In genomic region chr9:122949696-122950095, GRCh38 we compare ENCODE assay signal across 29 cellular contexts. TPM values are rescaled to one million over a fixed set of nuclear protein-coding genes. Genes with fewer than 3 reads are reported as not detected.
DNase-seq lines count a peak whose midpoint lies in the region; ATAC-seq, FAIRE-seq and TF ChIP-seq lines count a peak whose summit lies in the region.
"Had no signal": no experiment of that assay in that cellular context is flagged by ENCODE, and none has a peak within 500 bp of the region (broad histone marks: within the 10 kb centered on the region; RNA-seq: fewer than 3 reads in every experiment).

No MANE protein-coding gene starts in this region.

- H3K4me3 Mint-ChIP-seq in T-helper 17 cell (peak overlapping the region; percentile 52), osteocyte (ENCODE audit: unreplicated experiment) (no peak overlapping the region)
- H3K4me3 Mint-ChIP-seq: activated B cell treated with CpG ODN at 0.5 μM for 24 hours; activated T-helper 1 cell treated with anti-CD3 and anti-CD28 coated beads, Interleukin-12 subunit alpha, Interleukin-12 subunit beta, Interleukin-2, Interleukin-4 antibody, amounts not matched to agents 30 ng/mL and 10 ng/mL and 1 ng/mL, durations not matched to agents 14 hours and 24 hours and 36 hours; dendritic cell treated with granulocyte-macrophage colony-stimulating factor and Interleukin-4, amounts not matched to agents 40 ng/mL and 50 ng/mL, for 4 days; naive thymus-derived CD8-positive, alpha-beta T cell had no signal

- DNase-seq in HAP-1 (ENCODE audit: low spot score in 2 of 2) = peak; percentile 53 to 66
- no peak for DNase-seq in T-helper 17 cell
- DNase-seq in endothelial cell of umbilical vein (ENCODE audit: low read depth, low spot score) = peak; percentile 86
- DNase-seq in osteocyte (ENCODE audit: extremely low spot score, unreplicated experiment) = no peak
- no peak for DNase-seq in NCI-H345 (lab: John Stamatoyannopoulos, UW)
- DNase-seq in posterior vena cava (ENCODE audit: low spot score) = no peak
- DNase-seq: activated B cell treated with CpG ODN at 0.5 μM for 24 hours; activated CD4-positive, alpha-beta T cell treated with anti-CD3 and anti-CD28 coated beads, Interleukin-2, amount 50 U/mL, for 4 hours; activated naive CD4-positive, alpha-beta T cell treated with anti-CD3 and anti-CD28 coated beads, Interleukin-2, amount 50 U/mL, for 16 hours; COR-L47; DMS53; GDM1; naive thymus-derived CD8-positive, alpha-beta T cell; NCI-H187; NCI-H526 treated with DMSO at 0.1 percent for 48 hours; Peyer's patch; SHP77 treated with DMSO at 0.1 percent for 48 hours; stimulated activated CD4-positive, alpha-beta T cell treated with anti-CD3 and anti-CD28 coated beads, Interleukin-2, amount 100 ng/mL, for 24 hours; stomach; T1000 had no signal

- H4K20me1 ChIP-seq in endothelial cell of umbilical vein (replicated peaks; ENCODE audit: control insufficient read depth, extremely low read depth, insufficient read depth, low read length) = peaks cover 5% of the 10 kb centered on the region

- H3K9me3 ChIP-seq in HAP-1 (no peaks in the 10 kb centered on the region), T-helper 17 cell (ENCODE audit: control insufficient read depth, low read length, poor library complexity, severe bottlenecking) (no peaks in the 10 kb centered on the region), endothelial cell of umbilical vein (replicated peaks; ENCODE audit: control insufficient read depth, insufficient read depth, low read length) (no peaks in the 10 kb centered on the region)
- H3K9me3 ChIP-seq: gastroesophageal sphincter, Peyer's patch, stomach, tibial nerve had no signal

- H3K4me1 Mint-ChIP-seq in T-helper 17 cell = peaks cover 32% of the 10 kb centered on the region
- peaks cover 65% of the 10 kb centered on the region for H3K4me1 Mint-ChIP-seq in osteocyte (ENCODE audit: unreplicated experiment)

- BruUV-seq in endothelial cell of umbilical vein (replicated peaks; lab: Mats Ljungman, UMichigan) = no TSS peak

- no peaks in the 10 kb centered on the region for H3K9me1 ChIP-seq in endothelial cell of umbilical vein (replicated peaks; ENCODE audit: control insufficient read depth, extremely low read depth, insufficient read depth, low read length)

- dilution Hi-C loops in endothelial cell of umbilical vein (cut with MboI; ENCODE audit: extremely low pct_ligation_motif_present, low sequenced_read_pairs) = no loop called here

- no peak overlapping the region for H3K4me3 ChIP-seq in HAP-1
- H3K4me3 ChIP-seq in endothelial cell of umbilical vein (replicated peaks in 1 of 3; ENCODE audit: insufficient read depth in 1 of 3, low read depth in 1 of 3, low read length in 3 of 3) = no peak overlapping the region
- H3K4me3 ChIP-seq: BLaER1 treated with 17β-estradiol and CSF1 and Interleukin-3, amounts not matched to agents 10 nM and 100 nM; gastroesophageal sphincter; Peyer's patch; smooth muscle cell; stomach; tibial nerve had no signal

- ATAC-seq in T-helper 17 cell (no peak), HG02885 (IDR thresholded peaks at IDR 0.05; ENCODE audit: poor library complexity, unreplicated experiment) (no peak)
- ATAC-seq: gastroesophageal sphincter; naive thymus-derived CD8-positive, alpha-beta T cell had no signal

- TF ChIP-seq POLR2A in endothelial cell of umbilical vein (IDR thresholded peaks at IDR 0.05; ENCODE audit: low read depth, low read length) = no peak

- peaks cover 52% of the 10 kb centered on the region for H3K4me1 ChIP-seq in HAP-1
- H3K4me1 ChIP-seq in endothelial cell of umbilical vein (ENCODE audit: control insufficient read depth, extremely low read depth, insufficient read depth, low read length) = peaks cover 27% of the 10 kb centered on the region

- H3K27ac ChIP-seq in endothelial cell of umbilical vein (ENCODE audit: insufficient read depth, low read depth, low read length) = no peak overlapping the region
- H3K27ac ChIP-seq: BLaER1 treated with 17β-estradiol and CSF1 and Interleukin-3, amounts not matched to agents 10 nM and 100 nM; gastroesophageal sphincter; Peyer's patch; stomach had no signal

- H3K27me3 ChIP-seq in HAP-1 (ENCODE audit: low read depth) = no peaks in the 10 kb centered on the region
- no peaks in the 10 kb centered on the region for H3K27me3 ChIP-seq in endothelial cell of umbilical vein (ENCODE audit: control insufficient read depth in 2 of 2, insufficient read depth in 2 of 2, low read length in 2 of 2)
- H3K27me3 ChIP-seq: BLaER1 treated with 17β-estradiol and CSF1 and Interleukin-3, amounts not matched to agents 10 nM and 100 nM; gastroesophageal sphincter; Peyer's patch; stomach; tibial nerve had no signal

- CTCF ChIA-PET in endothelial cell of umbilical vein (lab: Charles Lee) = no interaction called here

- intact Hi-C loops in endothelial cell of umbilical vein (cut with micrococcal nuclease) = no loop called here
- intact Hi-C loops in posterior vena cava (cut with DNase I) = no loop called here

- H3K27me3 Mint-ChIP-seq in T-helper 17 cell = no peaks in the 10 kb centered on the region
- no peaks in the 10 kb centered on the region for H3K27me3 Mint-ChIP-seq in osteocyte (ENCODE audit: unreplicated experiment)
- H3K27me3 Mint-ChIP-seq: activated B cell treated with CpG ODN at 0.5 μM for 24 hours; dendritic cell treated with granulocyte-macrophage colony-stimulating factor and Interleukin-4, amounts not matched to agents 40 ng/mL and 50 ng/mL, for 4 days; naive thymus-derived CD8-positive, alpha-beta T cell had no signal

- H3K9ac ChIP-seq in endothelial cell of umbilical vein (replicated peaks; ENCODE audit: extremely low read depth, insufficient read depth, low read length) = no peak overlapping the region
- H3K9ac ChIP-seq: BLaER1 treated with 17β-estradiol and CSF1 and Interleukin-3, amounts not matched to agents 10 nM and 100 nM had no signal

- TF ChIP-seq CTCF in endothelial cell of umbilical vein (IDR thresholded peaks at IDR 0.05; ENCODE audit: extremely low read depth in 1 of 2, insufficient read depth in 1 of 2, low read depth in 1 of 2, low read length in 2 of 2) = no peak
- TF ChIP-seq CTCF in osteocyte (IDR thresholded peaks at IDR 0.05) = no peak

- FAIRE-seq in endothelial cell of umbilical vein (lab: Jason Lieb, UNC) = no peak
- FAIRE-seq: bronchial epithelial cell, keratinocyte had no signal

- no peak overlapping the region for H3K4me2 ChIP-seq in endothelial cell of umbilical vein (ENCODE audit: insufficient read depth, low read length)
- H3K4me2 ChIP-seq: smooth muscle cell had no signal

- peaks cover 3% of the 10 kb centered on the region for H3K36me3 Mint-ChIP-seq in T-helper 17 cell (ENCODE audit: low read depth)
- peaks cover 1% of the 10 kb centered on the region for H3K36me3 Mint-ChIP-seq in osteocyte (ENCODE audit: unreplicated experiment)

- H3K27ac Mint-ChIP-seq in T-helper 17 cell (no peak overlapping the region), osteocyte (ENCODE audit: unreplicated experiment) (peak overlapping the region; percentile 28)
- H3K27ac Mint-ChIP-seq: activated B cell treated with CpG ODN at 0.5 μM for 24 hours; activated T-helper 1 cell treated with anti-CD3 and anti-CD28 coated beads, Interleukin-12 subunit alpha, Interleukin-12 subunit beta, Interleukin-2, Interleukin-4 antibody, amounts not matched to agents 30 ng/mL and 10 ng/mL and 1 ng/mL, durations not matched to agents 14 hours and 24 hours and 36 hours; dendritic cell treated with granulocyte-macrophage colony-stimulating factor and Interleukin-4, amounts not matched to agents 40 ng/mL and 50 ng/mL, for 4 days; naive thymus-derived CD8-positive, alpha-beta T cell had no signal

- POLR2A ChIA-PET in endothelial cell of umbilical vein (lab: Charles Lee) = no interaction called here

- H3K79me2 ChIP-seq in endothelial cell of umbilical vein (ENCODE audit: control insufficient read depth, insufficient read depth, low read length) = peaks cover 47% of the 10 kb centered on the region

- in situ Hi-C loops in HAP-1 (cut with MboI; ENCODE audit: low sequenced_read_pairs) = no loop called here

- no peaks in the 10 kb centered on the region for H3K9me3 Mint-ChIP-seq in osteocyte (ENCODE audit: unreplicated experiment)
- H3K9me3 Mint-ChIP-seq: activated B cell treated with CpG ODN at 0.5 μM for 24 hours; activated T-helper 1 cell treated with anti-CD3 and anti-CD28 coated beads, Interleukin-12 subunit alpha, Interleukin-12 subunit beta, Interleukin-2, Interleukin-4 antibody, amounts not matched to agents 30 ng/mL and 10 ng/mL and 1 ng/mL, durations not matched to agents 14 hours and 24 hours and 36 hours; dendritic cell treated with granulocyte-macrophage colony-stimulating factor and Interleukin-4, amounts not matched to agents 40 ng/mL and 50 ng/mL, for 4 days; naive thymus-derived CD8-positive, alpha-beta T cell had no signal

- H3K36me3 ChIP-seq in HAP-1 (replicated peaks) (no peaks in the 10 kb centered on the region), endothelial cell of umbilical vein (ENCODE audit: control insufficient read depth in 2 of 2, extremely low read depth in 1 of 2, insufficient read depth in 2 of 2, low read length in 2 of 2) (no peaks in the 10 kb centered on the region)
- H3K36me3 ChIP-seq: gastroesophageal sphincter, Peyer's patch, stomach, tibial nerve had no signal

- no peak overlapping the region for H2AFZ ChIP-seq in endothelial cell of umbilical vein (ENCODE audit: low read depth, low read length)

RNA-seq across cellular contexts. Expression of gene RABGAP1, which starts 8.9 kb away (rescaled TPM):
- total RNA-seq in T-helper 17 cell = 10 to 100 TPM; 33.8 to 36.7 TPM
- 43.1 and 53.6 TPM in 2 replicates for total RNA-seq in endothelial cell of umbilical vein
- 17.8 and 19.0 TPM in 2 replicates for polyA plus RNA-seq in endothelial cell of umbilical vein
- 19.2 and 19.8 TPM in 2 replicates for polyA plus RNA-seq in endothelial cell of umbilical vein (2011; cell fraction: cytosol; rRNA removed)
- 49.3 and 51.3 TPM in 2 replicates for polyA plus RNA-seq in endothelial cell of umbilical vein (2011; cell fraction: nucleus; rRNA removed)
- polyA plus RNA-seq in endothelial cell of umbilical vein (2012) = 24.8 and 27.5 TPM in 2 replicates
- 70.9 and 75.5 TPM in 2 replicates for polyA minus RNA-seq in endothelial cell of umbilical vein
- polyA minus RNA-seq in endothelial cell of umbilical vein (2011; cell fraction: cytosol; rRNA and poly(A)+ RNA removed) = 27.9 TPM
- 133 and 183 TPM in 2 replicates for polyA minus RNA-seq in endothelial cell of umbilical vein (2011; cell fraction: nucleus; rRNA and poly(A)+ RNA removed)
- total RNA-seq in osteocyte = 88.4 and 92.9 TPM in 2 replicates
- total RNA-seq in posterior vena cava = 10 to 100 TPM; 64.1 to 75.4 TPM

RNA-seq across cellular contexts. Expression of gene ZBTB26, which starts 18.4 kb away (rescaled TPM):
- total RNA-seq in T-helper 17 cell (1 to 10 TPM; 6.9 to 7.2 TPM), endothelial cell of umbilical vein (4.8 and 5.0 TPM in 2 replicates), osteocyte (8.6 and 9.0 TPM in 2 replicates), posterior vena cava (1 to 10 TPM; 5.4 to 5.8 TPM)
- polyA plus RNA-seq in endothelial cell of umbilical vein = 1.8 and 2.6 TPM in 2 replicates
- polyA plus RNA-seq in endothelial cell of umbilical vein (2011; cell fraction: cytosol; rRNA removed) = 2.4 and 2.7 TPM in 2 replicates
- 8.0 and 11.0 TPM in 2 replicates for polyA plus RNA-seq in endothelial cell of umbilical vein (2011; cell fraction: nucleus; rRNA removed)
- 3.0 and 3.3 TPM in 2 replicates for polyA plus RNA-seq in endothelial cell of umbilical vein (2012)
- polyA minus RNA-seq in endothelial cell of umbilical vein = 3.7 and 5.3 TPM in 2 replicates
- 4.7 TPM for polyA minus RNA-seq in endothelial cell of umbilical vein (2011; cell fraction: cytosol; rRNA and poly(A)+ RNA removed)
- 5.2 and 7.6 TPM in 2 replicates for polyA minus RNA-seq in endothelial cell of umbilical vein (2011; cell fraction: nucleus; rRNA and poly(A)+ RNA removed)

RNA-seq across cellular contexts. Expression of gene ZBTB6, which starts 36.6 kb away (rescaled TPM):
- 1 to 10 TPM; 3.7 to 4.7 TPM for total RNA-seq in T-helper 17 cell
- 5.5 and 6.5 TPM in 2 replicates for total RNA-seq in endothelial cell of umbilical vein
- polyA plus RNA-seq in endothelial cell of umbilical vein = 1.0 and 1.6 TPM in 2 replicates
- polyA plus RNA-seq in endothelial cell of umbilical vein (2011; cell fraction: cytosol; rRNA removed) = 1.7 and 1.9 TPM in 2 replicates
- 1.7 and 2.1 TPM in 2 replicates for polyA plus RNA-seq in endothelial cell of umbilical vein (2011; cell fraction: nucleus; rRNA removed)
- 3.4 and 3.7 TPM in 2 replicates for polyA plus RNA-seq in endothelial cell of umbilical vein (2012)
- 5.8 and 6.7 TPM in 2 replicates for polyA minus RNA-seq in endothelial cell of umbilical vein
- 8.6 TPM for polyA minus RNA-seq in endothelial cell of umbilical vein (2011; cell fraction: cytosol; rRNA and poly(A)+ RNA removed)
- polyA minus RNA-seq in endothelial cell of umbilical vein (2011; cell fraction: nucleus; rRNA and poly(A)+ RNA removed) = 5.2 and 7.8 TPM in 2 replicates
- total RNA-seq in osteocyte = 7.6 and 9.1 TPM in 2 replicates
- 1 to 10 TPM; 7.7 to 9.0 TPM for total RNA-seq in posterior vena cava

RNA-seq across cellular contexts. Expression of gene RC3H2, which starts 44.5 kb away (rescaled TPM):
- 10 to 100 TPM; 51.5 to 69.6 TPM for total RNA-seq in T-helper 17 cell
- 57.3 and 63.0 TPM in 2 replicates for total RNA-seq in endothelial cell of umbilical vein
- 22.4 and 25.3 TPM in 2 replicates for polyA plus RNA-seq in endothelial cell of umbilical vein
- polyA plus RNA-seq in endothelial cell of umbilical vein (2011; cell fraction: cytosol; rRNA removed) = 22.2 and 24.8 TPM in 2 replicates
- 53.6 and 59.9 TPM in 2 replicates for polyA plus RNA-seq in endothelial cell of umbilical vein (2011; cell fraction: nucleus; rRNA removed)
- polyA plus RNA-seq in endothelial cell of umbilical vein (2012) = 30.2 and 41.3 TPM in 2 replicates
- polyA minus RNA-seq in endothelial cell of umbilical vein = 136 and 137 TPM in 2 replicates
- 104 TPM for polyA minus RNA-seq in endothelial cell of umbilical vein (2011; cell fraction: cytosol; rRNA and poly(A)+ RNA removed)
- 75.5 and 104 TPM in 2 replicates for polyA minus RNA-seq in endothelial cell of umbilical vein (2011; cell fraction: nucleus; rRNA and poly(A)+ RNA removed)
- total RNA-seq in osteocyte = 74.1 and 74.4 TPM in 2 replicates
- total RNA-seq in posterior vena cava = 10 to 100 TPM; 35.1 to 46.8 TPM

Comparison
In these comparisons a context has a peak if more than half of its experiments do, and no peak if none do; other contexts are left out.
1. DNase-seq: peak in HAP-1 (2 of 2) and endothelial cell of umbilical vein (single experiment); none in T-helper 17 cell (0 of 3), osteocyte (single experiment), NCI-H345 (single experiment) and posterior vena cava (single experiment).